25 cellular contexts compared by ENCODE assay signal in genomic region chr4:10197952-10198351, GRCh38.
"Had no signal": no experiment of that assay in that cellular context is flagged by ENCODE, and none has a peak within 500 bp of the region (broad histone marks: within the 10 kb centered on the region; RNA-seq: fewer than 3 reads in every experiment).

No MANE protein-coding gene starts in this region.

- DNase-seq: kidney glomerular epithelial cell; left cardiac atrium; left lung; naive thymus-derived CD4-positive, alpha-beta T cell; ovary; posterior cingulate gyrus; retina; right cardiac atrium; small intestine; spleen; stimulated activated CD4-positive, alpha-beta T cell treated with anti-CD3 and anti-CD28 coated beads, Interleukin-4, amount 100 ng/mL, for 24 hours; stimulated activated naive CD4-positive, alpha-beta T cell; tibial artery; trophoblast cell; upper lobe of right lung had no signal

- ATAC-seq: left cardiac atrium; left lung; naive thymus-derived CD4-positive, alpha-beta T cell; natural killer cell treated with Interleukin-12 subunit alpha and Interleukin-12 subunit beta and Interleukin-15 and Interleukin-18, amount 100 ng/mL, for 72 hours; right cardiac atrium; sciatic nerve; stimulated activated effector memory CD8-positive, alpha-beta T cell treated with anti-CD3 and anti-CD28 coated beads, Interleukin-12 subunit alpha, Interleukin-12 subunit beta, amount 100 ng/mL, for 72 hours; upper lobe of right lung had no signal

- H3K4me1 Mint-ChIP-seq: mesothelial cell of epicardium; naive thymus-derived CD4-positive, alpha-beta T cell; stimulated activated effector memory CD8-positive, alpha-beta T cell treated with anti-CD3 and anti-CD28 coated beads, Interleukin-12 subunit alpha, Interleukin-12 subunit beta, amount 100 ng/mL, for 72 hours had no signal

- H3K27me3 ChIP-seq: hepatocyte, left lung, ovary, spleen, suprapubic skin, tibial artery, upper lobe of right lung had no signal

- H3K27me3 Mint-ChIP-seq: stimulated activated naive CD8-positive, alpha-beta T cell treated with anti-CD3 and anti-CD28 coated beads, Interleukin-15, Interleukin-2, amounts not matched to agents 100 ng/mL and 50 ng/mL, for 24 hours had no signal

- H3K27ac ChIP-seq: hepatocyte, left lung, ovary, prostate gland, spleen, suprapubic skin, thoracic aorta, tibial artery, upper lobe of right lung had no signal

- H3K4me1 ChIP-seq: left lung, prostate gland, spleen, suprapubic skin, tibial artery, upper lobe of right lung had no signal

- H3K9me3 ChIP-seq: left lung, ovary, prostate gland, spleen, suprapubic skin, thoracic aorta, tibial artery, upper lobe of right lung had no signal

- H3K27ac Mint-ChIP-seq: mesothelial cell of epicardium; naive thymus-derived CD4-positive, alpha-beta T cell; natural killer cell treated with Interleukin-12 subunit alpha and Interleukin-12 subunit beta and Interleukin-15 and Interleukin-18, amount 100 ng/mL, for 72 hours; stimulated activated effector memory CD8-positive, alpha-beta T cell treated with anti-CD3 and anti-CD28 coated beads, Interleukin-12 subunit alpha, Interleukin-12 subunit beta, amount 100 ng/mL, for 72 hours; stimulated activated naive CD8-positive, alpha-beta T cell treated with anti-CD3 and anti-CD28 coated beads, Interleukin-15, Interleukin-2, amounts not matched to agents 100 ng/mL and 50 ng/mL, for 24 hours had no signal

- H3K36me3 Mint-ChIP-seq: mesothelial cell of epicardium; naive thymus-derived CD4-positive, alpha-beta T cell; natural killer cell treated with Interleukin-12 subunit alpha and Interleukin-12 subunit beta and Interleukin-15 and Interleukin-18, amount 100 ng/mL, for 72 hours; stimulated activated effector memory CD8-positive, alpha-beta T cell treated with anti-CD3 and anti-CD28 coated beads, Interleukin-12 subunit alpha, Interleukin-12 subunit beta, amount 100 ng/mL, for 72 hours had no signal

- H3K4me3 ChIP-seq: hepatocyte, left lung, lung, ovary, prostate gland, spleen, suprapubic skin, thoracic aorta, tibial artery, upper lobe of right lung had no signal

- H3K4me3 Mint-ChIP-seq: mesothelial cell of epicardium; naive thymus-derived CD4-positive, alpha-beta T cell; natural killer cell treated with Interleukin-12 subunit alpha and Interleukin-12 subunit beta and Interleukin-15 and Interleukin-18, amount 100 ng/mL, for 72 hours; stimulated activated effector memory CD8-positive, alpha-beta T cell treated with anti-CD3 and anti-CD28 coated beads, Interleukin-12 subunit alpha, Interleukin-12 subunit beta, amount 100 ng/mL, for 72 hours; stimulated activated naive CD8-positive, alpha-beta T cell treated with anti-CD3 and anti-CD28 coated beads, Interleukin-15, Interleukin-2, amounts not matched to agents 100 ng/mL and 50 ng/mL, for 24 hours had no signal

- H3K36me3 ChIP-seq: left lung, ovary, prostate gland, spleen, suprapubic skin, thoracic aorta, tibial artery, upper lobe of right lung had no signal

- H3K9me3 Mint-ChIP-seq: natural killer cell treated with Interleukin-12 subunit alpha and Interleukin-12 subunit beta and Interleukin-15 and Interleukin-18, amount 100 ng/mL, for 72 hours; stimulated activated effector memory CD8-positive, alpha-beta T cell treated with anti-CD3 and anti-CD28 coated beads, Interleukin-12 subunit alpha, Interleukin-12 subunit beta, amount 100 ng/mL, for 72 hours; stimulated activated naive CD8-positive, alpha-beta T cell treated with anti-CD3 and anti-CD28 coated beads, Interleukin-15, Interleukin-2, amounts not matched to agents 100 ng/mL and 50 ng/mL, for 24 hours had no signal
